Comparison of ENCODE assay signal across 15 cellular contexts in genomic region chr13:60155978-60156377, GRCh38. TPM values are rescaled to one million over a fixed set of nuclear protein-coding genes. Genes with fewer than 3 reads are reported as not detected.
A peak's percentile ranks its signal among the peaks of the same experiment; 100 is the strongest.
DNase-seq lines count a peak whose midpoint lies in the region; ATAC-seq and TF ChIP-seq lines count a peak whose summit lies in the region.
"Had no signal": no experiment of that assay in that cellular context is flagged by ENCODE, and none has a peak within 500 bp of the region (broad histone marks: within the 10 kb centered on the region; RNA-seq: fewer than 3 reads in every experiment).

No MANE protein-coding gene starts in this region.

- H3K27me3 Mint-ChIP-seq in neural progenitor cell (ENCODE audit: insufficient read depth, low read depth), result peaks cover 2% of the 10 kb centered on the region

- no peak overlapping the region for H3K4me2 ChIP-seq in neural progenitor cell
- H3K4me2 ChIP-seq in trophoblast cell (ENCODE audit: low read length), result no peak overlapping the region
- H3K4me2 ChIP-seq: KMS-11 had no signal

- H3K27ac Mint-ChIP-seq in neural progenitor cell, result no peak overlapping the region

- peaks cover 54% of the 10 kb centered on the region for H3K4me1 ChIP-seq in neural progenitor cell
- H3K4me1 ChIP-seq in trophoblast cell (ENCODE audit: control insufficient read depth in 1 of 2, insufficient read depth in 2 of 2, low read length in 2 of 2), result no peaks in the 10 kb centered on the region

- no peak overlapping the region for H2BK120ac ChIP-seq in trophoblast cell (ENCODE audit: insufficient read depth, low read length, poor library complexity)

- no peak overlapping the region for H4K91ac ChIP-seq in trophoblast cell (ENCODE audit: low read depth, low read length)

- no peak for TF ChIP-seq CTCF in neural progenitor cell (IDR thresholded peaks at IDR 0.05)

- H3K4ac ChIP-seq in trophoblast cell (ENCODE audit: low read depth, low read length), result no peak overlapping the region

- peaks cover 6% of the 10 kb centered on the region for H3K9me3 Mint-ChIP-seq in neural progenitor cell

- no peaks in the 10 kb centered on the region for H4K20me1 ChIP-seq in neural progenitor cell (ENCODE audit: low read depth)

- peak; percentile 38 for ATAC-seq in GM18505 (IDR thresholded peaks at IDR 0.05; ENCODE audit: unreplicated experiment)
- ATAC-seq in HG02885 (IDR thresholded peaks at IDR 0.05; ENCODE audit: poor library complexity, unreplicated experiment), result peak; percentile 59
- peak; percentile 92 for ATAC-seq in SK-N-SH treated with all-trans-retinoic acid at 6 μM for 48 hours
- ATAC-seq in HG03469 (IDR thresholded peaks at IDR 0.05; ENCODE audit: unreplicated experiment), result no peak
- ATAC-seq in GM21360 (IDR thresholded peaks at IDR 0.05; ENCODE audit: unreplicated experiment), result no peak

- DNase-seq in neural progenitor cell (ENCODE audit: low spot score) (no peak), trophoblast cell (no peak), NCI-H2227 treated with DMSO at 0.1 percent for 48 hours (lab: John Stamatoyannopoulos, UW) (no peak)
- DNase-seq: activated T-cell treated with anti-CD3 and anti-CD28 coated beads for 4 hours, cortex of kidney, H7, NCI-H2029 treated with DMSO at 0.1 percent for 48 hours, nucleus accumbens, small intestine had no signal

- H3K79me2 ChIP-seq in neural progenitor cell (ENCODE audit: low read depth) (peaks cover 96% of the 10 kb centered on the region), trophoblast cell (ENCODE audit: control insufficient read depth, insufficient read depth, low read length, poor library complexity) (peaks cover 8% of the 10 kb centered on the region)

- peaks cover 26% of the 10 kb centered on the region for H3K36me3 Mint-ChIP-seq in neural progenitor cell

- no peak overlapping the region for H4K12ac ChIP-seq in trophoblast cell (ENCODE audit: low read depth, low read length)

- H3K14ac ChIP-seq in trophoblast cell (ENCODE audit: low read length), result no peak overlapping the region

- H3F3A ChIP-seq in neural progenitor cell (ENCODE audit: low read depth), result peaks cover 33% of the 10 kb centered on the region

- H3K27me3 ChIP-seq in neural progenitor cell, result no peaks in the 10 kb centered on the region
- no peaks in the 10 kb centered on the region for H3K27me3 ChIP-seq in trophoblast cell (ENCODE audit: insufficient read depth, low read length)

- H4K8ac ChIP-seq in trophoblast cell (ENCODE audit: low read depth, low read length), result no peak overlapping the region

- no peak overlapping the region for H3K18ac ChIP-seq in trophoblast cell (ENCODE audit: low read length)

- peaks cover 10% of the 10 kb centered on the region for H3K4me1 Mint-ChIP-seq in neural progenitor cell

- no peak overlapping the region for H2AFZ ChIP-seq in neural progenitor cell (replicated peaks)
- H2AFZ ChIP-seq in trophoblast cell (ENCODE audit: insufficient read depth, low read length, poor library complexity), result no peak overlapping the region

- H3K36me3 ChIP-seq in neural progenitor cell (no peaks in the 10 kb centered on the region), trophoblast cell (ENCODE audit: control insufficient read depth in 1 of 2, insufficient read depth in 2 of 2, low read length in 2 of 2) (peaks cover 0 to 5% of the 10 kb centered on the region in 2 experiments)

- H3K9me3 ChIP-seq in neural progenitor cell (ENCODE audit: low read depth), result no peaks in the 10 kb centered on the region
- no peaks in the 10 kb centered on the region for H3K9me3 ChIP-seq in trophoblast cell (ENCODE audit: insufficient read depth, low read depth, low read length)

- TF ChIP-seq POLR2A in GM18505 (IDR thresholded peaks at IDR 0.05; ENCODE audit: borderline replicate concordance, extremely low read depth, insufficient read depth, insufficient read length), result no peak

- H3K4me3 Mint-ChIP-seq in neural progenitor cell, result no peak overlapping the region

- no peaks in the 10 kb centered on the region for H3K79me1 ChIP-seq in trophoblast cell (ENCODE audit: low read length)

- no peak overlapping the region for H2AK5ac ChIP-seq in trophoblast cell (ENCODE audit: low read length)

- H3K9ac ChIP-seq in neural progenitor cell (no peak overlapping the region), trophoblast cell (ENCODE audit: low read length) (no peak overlapping the region)
- H3K9ac ChIP-seq: KMS-11 had no signal

- H3K27ac ChIP-seq in neural progenitor cell (peak overlapping the region; percentile 16), trophoblast cell (ENCODE audit: low read depth, low read length) (no peak overlapping the region)
- H3K27ac ChIP-seq: KMS-11 had no signal

- H3K4me3 ChIP-seq in neural progenitor cell (no peak overlapping the region), trophoblast cell (ENCODE audit: low read depth, low read length) (no peak overlapping the region)

- no peak overlapping the region for H2BK5ac ChIP-seq in trophoblast cell (ENCODE audit: low read depth, low read length, poor library complexity)

- H3K23ac ChIP-seq in trophoblast cell (ENCODE audit: low read length), result no peak overlapping the region

- no peak overlapping the region for H2BK12ac ChIP-seq in trophoblast cell (ENCODE audit: low read length)

TF ChIP-seq in SK-N-SH treated with all-trans-retinoic acid at 6 μM for 48 hours, 23 proteins besides CTCF, POLR2A, EP300 and RAD21 (continues in another document):
- TF ChIP-seq ZC3H10 (CRISPR knock-in tag; IDR thresholded peaks at IDR 0.05) (no peak), ISL1 (CRISPR knock-in tag; IDR thresholded peaks at IDR 0.05) (no peak), CSDC2 (CRISPR knock-in tag; IDR thresholded peaks at IDR 0.05) (no peak), OSR1 (CRISPR knock-in tag; IDR thresholded peaks at IDR 0.05) (no peak), TOX (CRISPR knock-in tag; IDR thresholded peaks at IDR 0.05; ENCODE audit: borderline replicate concordance) (no peak), TSHZ2 (CRISPR knock-in tag; IDR thresholded peaks at IDR 0.05) (no peak), ZFP3 (CRISPR knock-in tag; IDR thresholded peaks at IDR 0.05) (no peak), ARNTL (CRISPR knock-in tag; IDR thresholded peaks at IDR 0.05; ENCODE audit: borderline replicate concordance, low read depth) (no peak), BACH2 (CRISPR knock-in tag; IDR thresholded peaks at IDR 0.05; ENCODE audit: borderline replicate concordance) (no peak), ZNF565 (CRISPR knock-in tag; conservative IDR thresholded peaks at IDR 0.05; ENCODE audit: low read depth) (no peak), ZFP30 (CRISPR knock-in tag; IDR thresholded peaks at IDR 0.05) (no peak), ESRRG (CRISPR knock-in tag; IDR thresholded peaks at IDR 0.05) (no peak), PPARA (CRISPR knock-in tag; IDR thresholded peaks at IDR 0.05; ENCODE audit: borderline replicate concordance) (no peak), PATZ1 (CRISPR knock-in tag; IDR thresholded peaks at IDR 0.05; ENCODE audit: borderline replicate concordance) (no peak), GLIS3 (CRISPR knock-in tag; IDR thresholded peaks at IDR 0.05) (no peak)

RNA-seq across cellular contexts. Expression of gene DIAPH3, which starts 7.8 kb away (rescaled TPM):
- 30.1 and 51.5 TPM in 2 replicates for total RNA-seq in neural progenitor cell (ENCODE audit: low replicate concordance)
- polyA plus RNA-seq in trophoblast cell (2013), result 19.2 and 19.5 TPM in 2 replicates

Comparison
In these comparisons a context has a peak if more than half of its experiments do, and no peak if none do; other contexts are left out.
1. ATAC-seq: peak in GM18505 (single experiment), HG02885 (single experiment) and SK-N-SH treated with all-trans-retinoic acid at 6 μM for 48 hours (single experiment); none in HG03469 (single experiment) and GM21360 (single experiment).